Comparison of ENCODE assay signal across 9 cellular contexts in genomic region chr19:8149261-8150094, GRCh38. TPM values are rescaled to one million over a fixed set of nuclear protein-coding genes. Genes with fewer than 3 reads are reported as not detected.
A peak's percentile ranks its signal among the peaks of the same experiment; 100 is the strongest.
DNase-seq lines count a peak whose midpoint lies in the region; ATAC-seq and TF ChIP-seq lines count a peak whose summit lies in the region.
"Had no signal": no experiment of that assay in that cellular context is flagged by ENCODE, and none has a peak within 500 bp of the region (broad histone marks: within the 10 kb centered on the region; RNA-seq: fewer than 3 reads in every experiment).

FBN3 (minus strand) TSS chr19:8149592; CDS start chr19:8147480, 2,112 bp downstream.

- H3K27me3 Mint-ChIP-seq in endothelial cell (ENCODE audit: unreplicated experiment) (peaks cover 7% of the 10 kb centered on the region), osteocyte (ENCODE audit: unreplicated experiment) (peaks cover 48% of the 10 kb centered on the region)

- TF ChIP-seq CTCF in endothelial cell (IDR thresholded peaks at IDR 0.05; ENCODE audit: unreplicated experiment) (no peak), osteocyte (IDR thresholded peaks at IDR 0.05) (no peak)

- peak; percentile 62 for DNase-seq in ELF-1 (ENCODE audit: low read depth, low spot score)
- peak; percentile 47 for DNase-seq in HuH-7.5 (ENCODE audit: low spot score)
- DNase-seq in endothelial cell (ENCODE audit: low spot score): peak; percentile 19
- DNase-seq in osteocyte (ENCODE audit: extremely low spot score, unreplicated experiment): no peak
- no peak for DNase-seq in T-helper 9 cell
- no peak for DNase-seq in effector CD4-positive, alpha-beta T cell
- DNase-seq: HCEC 1CT had no signal

- H3K9me3 Mint-ChIP-seq in endothelial cell (ENCODE audit: unreplicated experiment): no peaks in the 10 kb centered on the region
- H3K9me3 Mint-ChIP-seq in osteocyte (ENCODE audit: unreplicated experiment): no peaks in the 10 kb centered on the region

- H3K27ac Mint-ChIP-seq in endothelial cell (ENCODE audit: unreplicated experiment) (peak within 1 kb of the TSS; percentile 72), osteocyte (ENCODE audit: unreplicated experiment) (no peak within 1 kb of the TSS)

- H3K4me3 Mint-ChIP-seq in endothelial cell (ENCODE audit: unreplicated experiment) (peak within 1 kb of the TSS; percentile 91), osteocyte (ENCODE audit: unreplicated experiment) (peak within 1 kb of the TSS; percentile 53)

- peaks cover 2% of the 10 kb centered on the region for H3K4me1 Mint-ChIP-seq in endothelial cell (ENCODE audit: unreplicated experiment)
- H3K4me1 Mint-ChIP-seq in osteocyte (ENCODE audit: unreplicated experiment): peaks cover 13% of the 10 kb centered on the region

- ATAC-seq in HG03469 (IDR thresholded peaks at IDR 0.05; ENCODE audit: unreplicated experiment): no peak

- no peaks in the 10 kb centered on the region for H3K36me3 Mint-ChIP-seq in endothelial cell (ENCODE audit: low read depth, unreplicated experiment)
- no peaks in the 10 kb centered on the region for H3K36me3 Mint-ChIP-seq in osteocyte (ENCODE audit: unreplicated experiment)

RNA-seq across cellular contexts. Expression of gene FBN3, which starts in this region (rescaled TPM):
- 15.5 TPM for total RNA-seq in endothelial cell (ENCODE audit: unreplicated experiment)
- 0.19 and 0.42 TPM in 2 replicates for total RNA-seq in osteocyte
- total RNA-seq: SJSA1 had no signal

Comparison
In these comparisons a context has a peak if more than half of its experiments do, and no peak if none do; other contexts are left out.
1. RNA of gene FBN3 (total RNA-seq): 15.5 TPM in endothelial cell (single experiment); 0.19 to 0.42 TPM in osteocyte; every median in the first group is over 10 times any median in the second.
2. DNase-seq: peak in ELF-1 (single experiment), HuH-7.5 (single experiment) and endothelial cell (single experiment); none in osteocyte (single experiment), T-helper 9 cell (single experiment) and effector CD4-positive, alpha-beta T cell (single experiment).